ENCODE assay signal across 8 cellular contexts in the genomic region with DNA sequence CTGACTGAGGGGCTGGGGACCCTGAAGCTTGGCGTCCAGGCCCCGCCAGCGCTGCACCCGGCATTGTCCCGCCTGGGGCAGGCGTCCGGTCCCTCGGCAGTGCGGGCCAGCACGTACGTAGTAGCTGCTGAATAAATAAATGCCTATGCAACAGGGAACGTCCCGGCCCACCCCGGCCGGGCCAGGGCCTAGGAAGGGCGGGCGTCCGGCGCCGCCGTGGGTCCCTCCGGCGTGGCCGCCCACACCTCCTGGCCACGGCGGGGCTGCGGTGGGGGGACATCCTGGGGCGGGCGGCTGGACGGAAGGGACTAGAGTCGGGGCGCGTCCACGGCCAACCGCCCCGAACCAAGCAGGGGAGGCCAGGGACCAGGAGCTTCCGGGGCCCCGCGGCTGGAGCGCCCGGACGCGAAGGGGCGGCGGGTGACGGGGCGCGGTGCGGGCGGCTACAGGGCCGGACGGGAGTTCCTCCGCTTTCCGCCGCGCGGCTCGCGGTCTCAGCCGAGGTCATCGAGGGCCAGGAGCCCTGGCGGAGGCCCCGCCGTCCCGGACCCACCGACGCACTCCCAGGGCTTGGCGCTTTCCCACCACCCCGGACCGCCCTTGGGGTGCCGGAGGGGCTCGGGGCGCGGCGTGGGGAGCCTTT. TPM values are rescaled to one million over a fixed set of nuclear protein-coding genes. Genes with fewer than 3 reads are reported as not detected.
DNase-seq lines count a peak whose midpoint lies in the region; ATAC-seq and TF ChIP-seq lines count a peak whose summit lies in the region.

No MANE protein-coding gene starts in this region.

- H2AFZ ChIP-seq in fibroblast of lung (ENCODE audit: low read length) (peak overlapping the region; percentile 53), Karpas-422 (ENCODE audit: low read length) (no peak overlapping the region)

- H3K9ac ChIP-seq in fibroblast of lung (ENCODE audit: insufficient read depth, low read length) (peak overlapping the region; percentile 85), Karpas-422 (ENCODE audit: low read length) (no peak overlapping the region)

- H3K4me3 Mint-ChIP-seq in activated T-helper 1 cell treated with anti-CD3 and anti-CD28 coated beads, Interleukin-12 subunit alpha, Interleukin-12 subunit beta, Interleukin-2, Interleukin-4 antibody, amounts not matched to agents 30 ng/mL and 10 ng/mL and 1 ng/mL, durations not matched to agents 14 hours and 24 hours and 36 hours = peak overlapping the region; percentile 42
- peak overlapping the region; percentile 51 to 87 (median 78) for H3K4me3 Mint-ChIP-seq in naive thymus-derived CD4-positive, alpha-beta T cell

- no peaks in the 10 kb centered on the region for H3K36me3 ChIP-seq in fibroblast of lung (ENCODE audit: control insufficient read depth, insufficient read depth, low read length)
- no peaks in the 10 kb centered on the region for H3K36me3 ChIP-seq in naive thymus-derived CD4-positive, alpha-beta T cell (ENCODE audit: control insufficient read depth in 2 of 3, insufficient read depth in 3 of 3, low read length in 3 of 3)
- no peaks in the 10 kb centered on the region for H3K36me3 ChIP-seq in Karpas-422 (ENCODE audit: insufficient read depth, low read length)

- H4K20me1 ChIP-seq in fibroblast of lung (ENCODE audit: control insufficient read depth, extremely low read depth, insufficient read depth, low read length) (no peaks in the 10 kb centered on the region), Karpas-422 (ENCODE audit: insufficient read depth, low read depth, low read length) (no peaks in the 10 kb centered on the region)

- intact Hi-C loops in activated T-helper 1 cell treated with anti-CD3 and anti-CD28 coated beads, Interleukin-12 subunit alpha, Interleukin-12 subunit beta, Interleukin-2, Interleukin-4 antibody, amounts not matched to agents 30 ng/mL and 10 ng/mL and 1 ng/mL, durations not matched to agents 14 hours and 24 hours and 36 hours (cut with micrococcal nuclease) = loop anchor here (2.0 to 5.0 kb wide), 3 partner anchors 87 to 344 kb away; a partner anchor contains a TSS
- intact Hi-C loops in naive thymus-derived CD4-positive, alpha-beta T cell (cut with micrococcal nuclease) = loop anchor here in 1 of 2 donors (5.0 to 10.0 kb wide), 3 partner anchors 44 to 1637 kb away; a partner anchor contains a TSS

- H3K27ac ChIP-seq in fibroblast of lung (ENCODE audit: insufficient read depth, low read length) (peak overlapping the region; percentile 94), Karpas-422 (ENCODE audit: low read length) (no peak overlapping the region)
- H3K27ac ChIP-seq in naive thymus-derived CD4-positive, alpha-beta T cell (ENCODE audit: low read depth, low read length) = peak overlapping the region; percentile 48

- DNase-seq in activated T-cell treated with anti-CD3 and anti-CD28 coated beads for 48 hours (ENCODE audit: low read depth) = peak; percentile 5
- no peak for DNase-seq in activated T-cell treated with anti-CD3 and anti-CD28 coated beads for 4 hours
- no peak for DNase-seq in activated T-helper 1 cell treated with anti-CD3 and anti-CD28 coated beads, Interleukin-12 subunit alpha, Interleukin-12 subunit beta, Interleukin-2, Interleukin-4 antibody, amounts not matched to agents 30 ng/mL and 10 ng/mL and 1 ng/mL, durations not matched to agents 14 hours and 24 hours and 36 hours (ENCODE audit: low spot score)
- peak; percentile 56 to 69 for DNase-seq in fibroblast of lung (ENCODE audit: low read depth in 2 of 2)
- DNase-seq in naive thymus-derived CD4-positive, alpha-beta T cell = peak in 8 of 9 donors; percentile 7 to 34 (median 14)
- no peak for DNase-seq in Karpas-422
- DNase-seq in NCI-H1048 (lab: John Stamatoyannopoulos, UW) = no peak

- H3K79me2 ChIP-seq in fibroblast of lung (ENCODE audit: control insufficient read depth, insufficient read depth, low read length) = peaks cover 37% of the 10 kb centered on the region
- H3K79me2 ChIP-seq in Karpas-422 (ENCODE audit: low read length) = no peaks in the 10 kb centered on the region

- TF ChIP-seq CTCF in fibroblast of lung (conservative IDR thresholded peaks at IDR 0.05 in 1 of 2, IDR thresholded peaks at IDR 0.05 in 1 of 2; ENCODE audit: low read depth in 1 of 2, low read length in 2 of 2) = no peak

- H3K4me1 ChIP-seq in fibroblast of lung (ENCODE audit: control insufficient read depth, extremely low read depth, insufficient read depth, low read length) = no peaks in the 10 kb centered on the region
- peaks cover 0 to 4% of the 10 kb centered on the region in 2 donors for H3K4me1 ChIP-seq in naive thymus-derived CD4-positive, alpha-beta T cell (ENCODE audit: control insufficient read depth in 2 of 2, insufficient read depth in 2 of 2, low read length in 2 of 2)
- no peaks in the 10 kb centered on the region for H3K4me1 ChIP-seq in Karpas-422 (ENCODE audit: low read length)

- H3K4me3 ChIP-seq in fibroblast of lung (replicated peaks in 1 of 4; ENCODE audit: control extremely low read depth in 1 of 4, insufficient read depth in 1 of 4, low read depth in 3 of 4, low read length in 4 of 4) (peak overlapping the region; percentile 65 to 89 (median 78)), Karpas-422 (ENCODE audit: low read length) (no peak overlapping the region)
- H3K4me3 ChIP-seq in naive thymus-derived CD4-positive, alpha-beta T cell (ENCODE audit: low read length) = peak overlapping the region; percentile 75

- CTCF ChIA-PET in naive thymus-derived CD4-positive, alpha-beta T cell (lab: Charles Lee) = interaction anchor here (0.6 to 1.4 kb wide), 5 partner anchors 22 to 170 kb away, joined by 3 to 5 read pairs (median 3); no protein-coding TSS in a partner anchor

- H3K27me3 ChIP-seq in fibroblast of lung (ENCODE audit: control insufficient read depth, insufficient read depth, low read length) = no peaks in the 10 kb centered on the region
- H3K27me3 ChIP-seq in naive thymus-derived CD4-positive, alpha-beta T cell (ENCODE audit: control insufficient read depth in 2 of 2, insufficient read depth in 2 of 2, low read length in 2 of 2) = no peaks in the 10 kb centered on the region
- H3K27me3 ChIP-seq in Karpas-422 (ENCODE audit: low read length) = no peaks in the 10 kb centered on the region

- POLR2A ChIA-PET in naive thymus-derived CD4-positive, alpha-beta T cell (lab: Charles Lee) = interaction anchor here (1.0 to 1.5 kb wide), 2 partner anchors 180 to 346 kb away, joined by 4 to 5 read pairs; no protein-coding TSS in a partner anchor

- no peaks in the 10 kb centered on the region for H3K9me2 ChIP-seq in Karpas-422 (replicated peaks; ENCODE audit: insufficient read depth, low read length)

- H3K9me3 ChIP-seq in fibroblast of lung (ENCODE audit: control insufficient read depth, insufficient read depth, low read depth, low read length) (no peaks in the 10 kb centered on the region), Karpas-422 (ENCODE audit: low read length) (no peaks in the 10 kb centered on the region)
- no peaks in the 10 kb centered on the region for H3K9me3 ChIP-seq in naive thymus-derived CD4-positive, alpha-beta T cell (ENCODE audit: control insufficient read depth in 2 of 3, low read length in 3 of 3)

- no peaks in the 10 kb centered on the region for H3K4me1 Mint-ChIP-seq in activated T-helper 1 cell treated with anti-CD3 and anti-CD28 coated beads, Interleukin-12 subunit alpha, Interleukin-12 subunit beta, Interleukin-2, Interleukin-4 antibody, amounts not matched to agents 30 ng/mL and 10 ng/mL and 1 ng/mL, durations not matched to agents 14 hours and 24 hours and 36 hours (ENCODE audit: low read depth)
- H3K4me1 Mint-ChIP-seq in naive thymus-derived CD4-positive, alpha-beta T cell = peaks cover 3 to 53% (median 34%) of the 10 kb centered on the region in 7 donors

- H3K36me3 Mint-ChIP-seq in activated T-helper 1 cell treated with anti-CD3 and anti-CD28 coated beads, Interleukin-12 subunit alpha, Interleukin-12 subunit beta, Interleukin-2, Interleukin-4 antibody, amounts not matched to agents 30 ng/mL and 10 ng/mL and 1 ng/mL, durations not matched to agents 14 hours and 24 hours and 36 hours (ENCODE audit: low read depth) = no peaks in the 10 kb centered on the region
- H3K36me3 Mint-ChIP-seq in naive thymus-derived CD4-positive, alpha-beta T cell = no peaks in the 10 kb centered on the region

- peaks cover 72% of the 10 kb centered on the region for H3K27me3 Mint-ChIP-seq in activated T-helper 1 cell treated with anti-CD3 and anti-CD28 coated beads, Interleukin-12 subunit alpha, Interleukin-12 subunit beta, Interleukin-2, Interleukin-4 antibody, amounts not matched to agents 30 ng/mL and 10 ng/mL and 1 ng/mL, durations not matched to agents 14 hours and 24 hours and 36 hours (ENCODE audit: insufficient read depth)
- peaks cover 0 to 61% (median 0%) of the 10 kb centered on the region in 5 donors for H3K27me3 Mint-ChIP-seq in naive thymus-derived CD4-positive, alpha-beta T cell

- H3K9me3 Mint-ChIP-seq in activated T-helper 1 cell treated with anti-CD3 and anti-CD28 coated beads, Interleukin-12 subunit alpha, Interleukin-12 subunit beta, Interleukin-2, Interleukin-4 antibody, amounts not matched to agents 30 ng/mL and 10 ng/mL and 1 ng/mL, durations not matched to agents 14 hours and 24 hours and 36 hours = no peaks in the 10 kb centered on the region
- no peaks in the 10 kb centered on the region for H3K9me3 Mint-ChIP-seq in naive thymus-derived CD4-positive, alpha-beta T cell

- peak; percentile 22 for ATAC-seq in HG03571 (IDR thresholded peaks at IDR 0.05; ENCODE audit: unreplicated experiment)
- peak; percentile 24 for ATAC-seq in naive thymus-derived CD4-positive, alpha-beta T cell

- H3K4me2 ChIP-seq in fibroblast of lung (ENCODE audit: extremely low read depth, insufficient read depth, low read length) (peak overlapping the region; percentile 80), Karpas-422 (ENCODE audit: low read depth, low read length, poor library complexity, severe bottlenecking) (no peak overlapping the region)

- H3K27ac Mint-ChIP-seq in activated T-helper 1 cell treated with anti-CD3 and anti-CD28 coated beads, Interleukin-12 subunit alpha, Interleukin-12 subunit beta, Interleukin-2, Interleukin-4 antibody, amounts not matched to agents 30 ng/mL and 10 ng/mL and 1 ng/mL, durations not matched to agents 14 hours and 24 hours and 36 hours = no peak overlapping the region
- H3K27ac Mint-ChIP-seq in naive thymus-derived CD4-positive, alpha-beta T cell = peak overlapping the region in 3 of 9 donors; percentile 42 to 62 (median 46)

RNA-seq across cellular contexts. Expression of a gene that starts 0.9 kb away (rescaled TPM):
- 0.39 and 0.75 TPM in 2 replicates for total RNA-seq in activated T-helper 1 cell treated with anti-CD3 and anti-CD28 coated beads, Interleukin-12 subunit alpha, Interleukin-12 subunit beta, Interleukin-2, Interleukin-4 antibody, amounts not matched to agents 30 ng/mL and 10 ng/mL and 1 ng/mL, durations not matched to agents 14 hours and 24 hours and 36 hours
- total RNA-seq in fibroblast of lung = 20.8 and 34.0 TPM in 2 replicates
- 25.4 and 31.6 TPM in 2 replicates for polyA plus RNA-seq in fibroblast of lung
- polyA plus RNA-seq in fibroblast of lung (2012) = 17.5 and 22.4 TPM in 2 replicates
- polyA minus RNA-seq in fibroblast of lung (ENCODE audit: low replicate concordance) = 16.0 and 18.5 TPM in 2 replicates
- total RNA-seq in naive thymus-derived CD4-positive, alpha-beta T cell = 10 to 100 TPM in 3 of 5 experiments, 1 to 10 TPM in 1, under 1 TPM in 1; 0.07 to 13.8 (median 10.9) TPM
- polyA plus RNA-seq in naive thymus-derived CD4-positive, alpha-beta T cell = 1 to 10 TPM; 1.8 to 1.9 TPM
- total RNA-seq in Karpas-422 (2014; rRNA removed; shearing (Covaris generic); ENCODE audit: low replicate concordance) = not detected in 2 replicates

Comparison
In these comparisons a context has a peak if more than half of its experiments do, and no peak if none do; other contexts are left out.
1. DNase-seq: peak in activated T-cell treated with anti-CD3 and anti-CD28 coated beads for 48 hours (single experiment), fibroblast of lung (2 of 2) and naive thymus-derived CD4-positive, alpha-beta T cell (8 of 9); none in activated T-cell treated with anti-CD3 and anti-CD28 coated beads for 4 hours (single experiment), activated T-helper 1 cell treated with anti-CD3 and anti-CD28 coated beads, Interleukin-12 subunit alpha, Interleukin-12 subunit beta, Interleukin-2, Interleukin-4 antibody, amounts not matched to agents 30 ng/mL and 10 ng/mL and 1 ng/mL, durations not matched to agents 14 hours and 24 hours and 36 hours (single experiment), Karpas-422 (single experiment) and NCI-H1048 (single experiment).